Comparison of ENCODE assay signal across 1 cellular context in genomic region chr10:119806334-119807130, GRCh38.
TF ChIP-seq lines count a peak whose summit lies in the region.

No MANE protein-coding gene starts in this region.

TF ChIP-seq in GM23338, 12 proteins besides CTCF, POLR2A, EP300 and RAD21 (continued from another document):
- no peak for TF ChIP-seq REST (IDR thresholded peaks at IDR 0.05; ENCODE audit: unreplicated experiment)
- TF ChIP-seq EZH2phosphoT487 (IDR thresholded peaks at IDR 0.05; ENCODE audit: unreplicated experiment): no peak
- TF ChIP-seq, protein P1, sequence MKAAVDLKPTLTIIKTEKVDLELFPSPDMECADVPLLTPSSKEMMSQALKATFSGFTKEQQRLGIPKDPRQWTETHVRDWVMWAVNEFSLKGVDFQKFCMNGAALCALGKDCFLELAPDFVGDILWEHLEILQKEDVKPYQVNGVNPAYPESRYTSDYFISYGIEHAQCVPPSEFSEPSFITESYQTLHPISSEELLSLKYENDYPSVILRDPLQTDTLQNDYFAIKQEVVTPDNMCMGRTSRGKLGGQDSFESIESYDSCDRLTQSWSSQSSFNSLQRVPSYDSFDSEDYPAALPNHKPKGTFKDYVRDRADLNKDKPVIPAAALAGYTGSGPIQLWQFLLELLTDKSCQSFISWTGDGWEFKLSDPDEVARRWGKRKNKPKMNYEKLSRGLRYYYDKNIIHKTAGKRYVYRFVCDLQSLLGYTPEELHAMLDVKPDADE (IDR thresholded peaks at IDR 0.05): no peak
- no peak for TF ChIP-seq ZNF331 (CRISPR knock-in tag; IDR thresholded peaks at IDR 0.05; ENCODE audit: low read depth)
- TF ChIP-seq, protein P2, sequence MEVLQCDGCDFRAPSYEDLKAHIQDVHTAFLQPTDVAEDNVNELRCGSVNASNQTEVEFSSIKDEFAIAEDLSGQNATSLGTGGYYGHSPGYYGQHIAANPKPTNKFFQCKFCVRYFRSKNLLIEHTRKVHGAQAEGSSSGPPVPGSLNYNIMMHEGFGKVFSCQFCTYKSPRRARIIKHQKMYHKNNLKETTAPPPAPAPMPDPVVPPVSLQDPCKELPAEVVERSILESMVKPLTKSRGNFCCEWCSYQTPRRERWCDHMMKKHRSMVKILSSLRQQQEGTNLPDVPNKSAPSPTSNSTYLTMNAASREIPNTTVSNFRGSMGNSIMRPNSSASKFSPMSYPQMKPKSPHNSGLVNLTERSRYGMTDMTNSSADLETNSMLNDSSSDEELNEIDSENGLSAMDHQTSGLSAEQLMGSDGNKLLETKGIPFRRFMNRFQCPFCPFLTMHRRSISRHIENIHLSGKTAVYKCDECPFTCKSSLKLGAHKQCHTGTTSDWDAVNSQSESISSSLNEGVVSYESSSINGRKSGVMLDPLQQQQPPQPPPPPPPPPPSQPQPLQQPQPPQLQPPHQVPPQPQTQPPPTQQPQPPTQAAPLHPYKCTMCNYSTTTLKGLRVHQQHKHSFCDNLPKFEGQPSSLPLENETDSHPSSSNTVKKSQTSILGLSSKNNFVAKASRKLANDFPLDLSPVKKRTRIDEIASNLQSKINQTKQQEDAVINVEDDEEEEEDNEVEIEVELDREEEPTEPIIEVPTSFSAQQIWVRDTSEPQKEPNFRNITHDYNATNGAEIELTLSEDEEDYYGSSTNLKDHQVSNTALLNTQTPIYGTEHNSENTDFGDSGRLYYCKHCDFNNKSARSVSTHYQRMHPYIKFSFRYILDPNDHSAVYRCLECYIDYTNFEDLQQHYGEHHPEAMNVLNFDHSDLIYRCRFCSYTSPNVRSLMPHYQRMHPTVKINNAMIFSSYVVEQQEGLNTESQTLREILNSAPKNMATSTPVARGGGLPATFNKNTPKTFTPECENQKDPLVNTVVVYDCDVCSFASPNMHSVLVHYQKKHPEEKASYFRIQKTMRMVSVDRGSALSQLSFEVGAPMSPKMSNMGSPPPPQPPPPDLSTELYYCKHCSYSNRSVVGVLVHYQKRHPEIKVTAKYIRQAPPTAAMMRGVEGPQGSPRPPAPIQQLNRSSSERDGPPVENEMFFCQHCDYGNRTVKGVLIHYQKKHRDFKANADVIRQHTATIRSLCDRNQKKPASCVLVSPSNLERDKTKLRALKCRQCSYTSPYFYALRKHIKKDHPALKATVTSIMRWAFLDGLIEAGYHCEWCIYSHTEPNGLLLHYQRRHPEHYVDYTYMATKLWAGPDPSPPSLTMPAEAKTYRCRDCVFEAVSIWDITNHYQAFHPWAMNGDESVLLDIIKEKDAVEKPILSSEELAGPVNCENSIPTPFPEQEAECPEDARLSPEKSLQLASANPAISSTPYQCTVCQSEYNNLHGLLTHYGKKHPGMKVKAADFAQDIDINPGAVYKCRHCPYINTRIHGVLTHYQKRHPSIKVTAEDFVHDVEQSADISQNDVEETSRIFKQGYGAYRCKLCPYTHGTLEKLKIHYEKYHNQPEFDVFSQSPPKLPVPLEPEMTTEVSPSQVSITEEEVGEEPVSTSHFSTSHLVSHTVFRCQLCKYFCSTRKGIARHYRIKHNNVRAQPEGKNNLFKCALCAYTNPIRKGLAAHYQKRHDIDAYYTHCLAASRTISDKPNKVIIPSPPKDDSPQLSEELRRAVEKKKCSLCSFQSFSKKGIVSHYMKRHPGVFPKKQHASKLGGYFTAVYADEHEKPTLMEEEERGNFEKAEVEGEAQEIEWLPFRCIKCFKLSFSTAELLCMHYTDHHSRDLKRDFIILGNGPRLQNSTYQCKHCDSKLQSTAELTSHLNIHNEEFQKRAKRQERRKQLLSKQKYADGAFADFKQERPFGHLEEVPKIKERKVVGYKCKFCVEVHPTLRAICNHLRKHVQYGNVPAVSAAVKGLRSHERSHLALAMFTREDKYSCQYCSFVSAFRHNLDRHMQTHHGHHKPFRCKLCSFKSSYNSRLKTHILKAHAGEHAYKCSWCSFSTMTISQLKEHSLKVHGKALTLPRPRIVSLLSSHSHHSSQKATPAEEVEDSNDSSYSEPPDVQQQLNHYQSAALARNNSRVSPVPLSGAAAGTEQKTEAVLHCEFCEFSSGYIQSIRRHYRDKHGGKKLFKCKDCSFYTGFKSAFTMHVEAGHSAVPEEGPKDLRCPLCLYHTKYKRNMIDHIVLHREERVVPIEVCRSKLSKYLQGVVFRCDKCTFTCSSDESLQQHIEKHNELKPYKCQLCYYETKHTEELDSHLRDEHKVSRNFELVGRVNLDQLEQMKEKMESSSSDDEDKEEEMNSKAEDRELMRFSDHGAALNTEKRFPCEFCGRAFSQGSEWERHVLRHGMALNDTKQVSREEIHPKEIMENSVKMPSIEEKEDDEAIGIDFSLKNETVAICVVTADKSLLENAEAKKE (CRISPR knock-in tag; IDR thresholded peaks at IDR 0.05): no peak
- no peak for TF ChIP-seq STAT1 (IDR thresholded peaks at IDR 0.05; ENCODE audit: unreplicated experiment)
- no peak for TF ChIP-seq EZH2 (IDR thresholded peaks at IDR 0.05; ENCODE audit: low read depth, unreplicated experiment)
- TF ChIP-seq JUNB (IDR thresholded peaks at IDR 0.05; ENCODE audit: unreplicated experiment): no peak
- TF ChIP-seq ZNF114 (CRISPR knock-in tag; IDR thresholded peaks at IDR 0.05): no peak
- no peak for TF ChIP-seq POLR2AphosphoS5 (IDR thresholded peaks at IDR 0.05; ENCODE audit: low read depth)
